Comparison of ENCODE assay signal across 1 cellular context in genomic region chr21:33360871-33361602, GRCh38.
TF ChIP-seq lines count a peak whose summit lies in the region.

No MANE protein-coding gene starts in this region.

TF ChIP-seq in HEK293, 187 proteins besides CTCF, POLR2A, EP300 and RAD21 (continued from another document):
- TF ChIP-seq ZFHX2 (tag by site-specific recombination; conservative IDR thresholded peaks at IDR 0.05) (no peak), PRDM10 (tag by site-specific recombination; IDR thresholded peaks at IDR 0.05) (peak; percentile 9), ZNF629 (tag by site-specific recombination; IDR thresholded peaks at IDR 0.05) (no peak), SETDB1 (IDR thresholded peaks at IDR 0.05; ENCODE audit: insufficient read length, low read length) (no peak), ZNF16 (tag by site-specific recombination; IDR thresholded peaks at IDR 0.05; ENCODE audit: low read depth) (no peak), SP7 (tag by site-specific recombination; IDR thresholded peaks at IDR 0.05) (peak; percentile 82), ZNF423 (tag by site-specific recombination; IDR thresholded peaks at IDR 0.05) (no peak), ZNF514 (tag by site-specific recombination; IDR thresholded peaks at IDR 0.05) (no peak), MEIS1 (CRISPR knock-in tag; IDR thresholded peaks at IDR 0.05; ENCODE audit: borderline replicate concordance) (no peak), IKZF3 (tag by site-specific recombination; IDR thresholded peaks at IDR 0.05) (0 out of 2 replicates have a peak, but pooled peaks have one; percentile 10), ZNF518A (tag by site-specific recombination; conservative IDR thresholded peaks at IDR 0.05; ENCODE audit: low read depth) (no peak), PATZ1 (tag by site-specific recombination; IDR thresholded peaks at IDR 0.05) (no peak), ZNF639 (tag by site-specific recombination; IDR thresholded peaks at IDR 0.05) (0 out of 2 replicates have a peak, but pooled peaks have one; percentile 36), ZBTB17 (tag by site-specific recombination; IDR thresholded peaks at IDR 0.05) (peak; percentile 97), BCL11B (tag by site-specific recombination; IDR thresholded peaks at IDR 0.05; ENCODE audit: low read depth) (no peak), ZNF677 (tag by site-specific recombination; IDR thresholded peaks at IDR 0.05) (no peak), ZNF10 (tag by site-specific recombination; IDR thresholded peaks at IDR 0.05) (0 out of 2 replicates have a peak, but pooled peaks have one; percentile 12), ZNF843 (tag by site-specific recombination; IDR thresholded peaks at IDR 0.05) (no peak), KLF8 (tag by site-specific recombination; IDR thresholded peaks at IDR 0.05) (0 out of 2 replicates have a peak, but pooled peaks have one; percentile 24), ZFP37 (tag by site-specific recombination; IDR thresholded peaks at IDR 0.05) (no peak), SP2 (tag by site-specific recombination; IDR thresholded peaks at IDR 0.05) (no peak), ZNF837 (tag by site-specific recombination; IDR thresholded peaks at IDR 0.05) (no peak), YY2 (tag by site-specific recombination; IDR thresholded peaks at IDR 0.05) (no peak; the same call in 1 of the 2 replicates), ZNF433 (tag by site-specific recombination; IDR thresholded peaks at IDR 0.05; ENCODE audit: low read depth) (no peak), ZBTB6 (tag by site-specific recombination; IDR thresholded peaks at IDR 0.05) (peak; percentile 46; the same call in 1 of the 2 replicates), ZNF175 (tag by site-specific recombination; IDR thresholded peaks at IDR 0.05) (no peak), ZBTB8A (tag by site-specific recombination; IDR thresholded peaks at IDR 0.05) (no peak)
- TF ChIP-seq, protein P1, sequence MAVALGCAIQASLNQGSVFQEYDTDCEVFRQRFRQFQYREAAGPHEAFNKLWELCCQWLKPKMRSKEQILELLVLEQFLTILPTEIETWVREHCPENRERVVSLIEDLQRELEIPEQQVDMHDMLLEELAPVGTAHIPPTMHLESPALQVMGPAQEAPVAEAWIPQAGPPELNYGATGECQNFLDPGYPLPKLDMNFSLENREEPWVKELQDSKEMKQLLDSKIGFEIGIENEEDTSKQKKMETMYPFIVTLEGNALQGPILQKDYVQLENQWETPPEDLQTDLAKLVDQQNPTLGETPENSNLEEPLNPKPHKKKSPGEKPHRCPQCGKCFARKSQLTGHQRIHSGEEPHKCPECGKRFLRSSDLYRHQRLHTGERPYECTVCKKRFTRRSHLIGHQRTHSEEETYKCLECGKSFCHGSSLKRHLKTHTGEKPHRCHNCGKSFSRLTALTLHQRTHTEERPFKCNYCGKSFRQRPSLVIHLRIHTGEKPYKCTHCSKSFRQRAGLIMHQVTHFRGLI (tag by site-specific recombination; IDR thresholded peaks at IDR 0.05), result no peak
- TF ChIP-seq, protein P2, sequence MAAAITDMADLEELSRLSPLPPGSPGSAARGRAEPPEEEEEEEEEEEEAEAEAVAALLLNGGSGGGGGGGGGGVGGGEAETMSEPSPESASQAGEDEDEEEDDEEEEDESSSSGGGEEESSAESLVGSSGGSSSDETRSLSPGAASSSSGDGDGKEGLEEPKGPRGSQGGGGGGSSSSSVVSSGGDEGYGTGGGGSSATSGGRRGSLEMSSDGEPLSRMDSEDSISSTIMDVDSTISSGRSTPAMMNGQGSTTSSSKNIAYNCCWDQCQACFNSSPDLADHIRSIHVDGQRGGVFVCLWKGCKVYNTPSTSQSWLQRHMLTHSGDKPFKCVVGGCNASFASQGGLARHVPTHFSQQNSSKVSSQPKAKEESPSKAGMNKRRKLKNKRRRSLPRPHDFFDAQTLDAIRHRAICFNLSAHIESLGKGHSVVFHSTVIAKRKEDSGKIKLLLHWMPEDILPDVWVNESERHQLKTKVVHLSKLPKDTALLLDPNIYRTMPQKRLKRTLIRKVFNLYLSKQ (tag by site-specific recombination; IDR thresholded peaks at IDR 0.05; ENCODE audit: borderline replicate concordance), result no peak
- TF ChIP-seq, protein P3, sequence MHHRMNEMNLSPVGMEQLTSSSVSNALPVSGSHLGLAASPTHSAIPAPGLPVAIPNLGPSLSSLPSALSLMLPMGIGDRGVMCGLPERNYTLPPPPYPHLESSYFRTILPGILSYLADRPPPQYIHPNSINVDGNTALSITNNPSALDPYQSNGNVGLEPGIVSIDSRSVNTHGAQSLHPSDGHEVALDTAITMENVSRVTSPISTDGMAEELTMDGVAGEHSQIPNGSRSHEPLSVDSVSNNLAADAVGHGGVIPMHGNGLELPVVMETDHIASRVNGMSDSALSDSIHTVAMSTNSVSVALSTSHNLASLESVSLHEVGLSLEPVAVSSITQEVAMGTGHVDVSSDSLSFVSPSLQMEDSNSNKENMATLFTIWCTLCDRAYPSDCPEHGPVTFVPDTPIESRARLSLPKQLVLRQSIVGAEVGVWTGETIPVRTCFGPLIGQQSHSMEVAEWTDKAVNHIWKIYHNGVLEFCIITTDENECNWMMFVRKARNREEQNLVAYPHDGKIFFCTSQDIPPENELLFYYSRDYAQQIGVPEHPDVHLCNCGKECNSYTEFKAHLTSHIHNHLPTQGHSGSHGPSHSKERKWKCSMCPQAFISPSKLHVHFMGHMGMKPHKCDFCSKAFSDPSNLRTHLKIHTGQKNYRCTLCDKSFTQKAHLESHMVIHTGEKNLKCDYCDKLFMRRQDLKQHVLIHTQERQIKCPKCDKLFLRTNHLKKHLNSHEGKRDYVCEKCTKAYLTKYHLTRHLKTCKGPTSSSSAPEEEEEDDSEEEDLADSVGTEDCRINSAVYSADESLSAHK (tag by site-specific recombination; IDR thresholded peaks at IDR 0.05), result no peak
